14 cellular contexts compared by ENCODE assay signal in genomic region chr20:51450984-51451383, GRCh38.
"Had no signal": no experiment of that assay in that cellular context is flagged by ENCODE, and none has a peak within 500 bp of the region (broad histone marks: within the 10 kb centered on the region; RNA-seq: fewer than 3 reads in every experiment).

No MANE protein-coding gene starts in this region.

- H3K9me3 Mint-ChIP-seq: activated T-helper 17 cell treated with anti-CD3 and anti-CD28 coated beads, Interleukin-2, amount 50 U/mL, for 72 hours; dendritic cell treated with granulocyte-macrophage colony-stimulating factor and Interleukin-4, amounts not matched to agents 40 ng/mL and 50 ng/mL, for 4 days; T-helper 2 cell treated with Interferon-gamma antibody and Interleukin-4, amounts not matched to agents 5 μg/mL and 100 μg/mL, for 36 hours had no signal

- H3K36me3 ChIP-seq: transverse colon had no signal

- H3K27ac Mint-ChIP-seq: activated CD4-positive, alpha-beta memory T cell treated with anti-CD3 and anti-CD28 coated beads, Interleukin-2, amount 10 ng/mL, durations not matched to agents 7 days and 5 days; activated T-helper 17 cell treated with anti-CD3 and anti-CD28 coated beads, Interleukin-2, amount 50 U/mL, for 72 hours; dendritic cell treated with granulocyte-macrophage colony-stimulating factor and Interleukin-4, amounts not matched to agents 40 ng/mL and 50 ng/mL, for 4 days; T-helper 2 cell treated with Interferon-gamma antibody and Interleukin-4, amounts not matched to agents 5 μg/mL and 100 μg/mL, for 36 hours had no signal

- H3K4me3 ChIP-seq: transverse colon had no signal

- H3K4me3 Mint-ChIP-seq: activated CD4-positive, alpha-beta memory T cell treated with anti-CD3 and anti-CD28 coated beads, Interleukin-2, amount 10 ng/mL, durations not matched to agents 7 days and 5 days; activated T-helper 17 cell treated with anti-CD3 and anti-CD28 coated beads, Interleukin-2, amount 50 U/mL, for 72 hours; brain; dendritic cell treated with granulocyte-macrophage colony-stimulating factor and Interleukin-4, amounts not matched to agents 40 ng/mL and 50 ng/mL, for 4 days; nephron; T-helper 2 cell treated with Interferon-gamma antibody and Interleukin-4, amounts not matched to agents 5 μg/mL and 100 μg/mL, for 36 hours had no signal

- H3K27me3 Mint-ChIP-seq: activated CD4-positive, alpha-beta memory T cell treated with anti-CD3 and anti-CD28 coated beads, Interleukin-2, amount 10 ng/mL, durations not matched to agents 7 days and 5 days; activated T-helper 17 cell treated with anti-CD3 and anti-CD28 coated beads, Interleukin-2, amount 50 U/mL, for 72 hours; dendritic cell treated with granulocyte-macrophage colony-stimulating factor and Interleukin-4, amounts not matched to agents 40 ng/mL and 50 ng/mL, for 4 days had no signal

- H3K9me3 ChIP-seq: transverse colon had no signal

- H3K36me3 Mint-ChIP-seq: brain had no signal

- ATAC-seq: activated CD4-positive, CD25-positive, alpha-beta regulatory T cell treated with anti-CD3 and anti-CD28 coated beads, Interleukin-2, amount 50 U/mL, for 24 hours; activated T-helper 17 cell treated with anti-CD3 and anti-CD28 coated beads, Interleukin-2, amount 50 U/mL, for 72 hours had no signal

- H3K27ac ChIP-seq: transverse colon had no signal

- DNase-seq: activated CD4-positive, alpha-beta memory T cell treated with anti-CD3 and anti-CD28 coated beads, Interleukin-2, amount 10 ng/mL, durations not matched to agents 7 days and 5 days; activated CD8-positive, alpha-beta memory T cell treated with anti-CD3 and anti-CD28 coated beads, Interleukin-2, amount 50 U/mL, for 48 hours; activated naive CD4-positive, alpha-beta T cell treated with anti-CD3 and anti-CD28 coated beads, Interleukin-2, amount 50 U/mL, for 16 hours; amygdala; cerebellar nuclear complex; erythroblast; SHP77 treated with DMSO at 0.1 percent for 48 hours; transverse colon had no signal

- H3K27me3 ChIP-seq: transverse colon had no signal
